ENCODE assay signal across 1 cellular context in the genomic region with DNA sequence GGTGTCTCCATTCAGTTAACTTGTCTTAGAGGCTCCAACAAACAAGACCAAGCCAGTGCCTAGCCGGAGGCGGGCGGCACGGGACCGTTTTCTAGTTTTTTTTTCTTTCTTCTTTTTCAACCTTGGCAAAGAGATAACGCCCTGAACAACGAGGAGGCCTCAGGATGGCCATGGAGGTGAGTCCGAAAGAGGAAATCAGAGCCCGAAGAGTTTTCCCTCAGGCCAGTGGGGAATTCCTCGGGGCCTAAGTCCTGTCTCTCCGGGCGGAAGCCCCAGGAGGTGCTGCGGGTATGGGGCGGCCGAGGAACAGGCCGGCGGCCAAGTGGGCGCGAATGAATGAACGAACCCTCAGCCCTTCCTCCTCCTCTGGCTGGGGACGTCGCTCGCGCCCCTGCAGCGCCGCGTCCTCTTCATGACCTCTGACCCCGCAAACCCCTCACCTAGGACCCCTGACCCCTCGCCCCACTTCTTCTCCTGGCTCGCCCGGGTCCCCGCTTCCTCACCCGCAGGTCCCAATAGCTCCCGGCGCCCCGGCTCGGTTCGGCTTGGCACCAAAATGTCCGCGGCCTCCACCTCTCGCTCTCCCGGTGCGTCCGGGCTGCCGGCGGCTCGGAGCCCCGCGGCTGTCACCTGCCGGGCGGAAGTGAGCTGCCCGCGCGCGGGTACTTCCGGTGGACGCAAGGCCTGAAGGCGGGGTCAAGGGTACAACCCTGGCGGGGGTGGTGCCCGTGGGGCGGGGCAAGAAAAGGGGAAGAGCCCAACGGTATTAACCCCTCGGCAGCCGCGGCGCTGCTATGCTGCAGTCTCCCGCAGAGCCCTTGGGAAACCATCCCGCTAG.
TF ChIP-seq lines count a peak whose summit lies in the region.

A gene (minus strand): TSS at position 650 of the 838 bp plus-strand sequence. CDS start 21,327 bp downstream, outside the sequence.

TF ChIP-seq in HepG2, 621 proteins besides CTCF, POLR2A, EP300 and RAD21 (continued from another document and continues in another):
- TF ChIP-seq, protein P1, sequence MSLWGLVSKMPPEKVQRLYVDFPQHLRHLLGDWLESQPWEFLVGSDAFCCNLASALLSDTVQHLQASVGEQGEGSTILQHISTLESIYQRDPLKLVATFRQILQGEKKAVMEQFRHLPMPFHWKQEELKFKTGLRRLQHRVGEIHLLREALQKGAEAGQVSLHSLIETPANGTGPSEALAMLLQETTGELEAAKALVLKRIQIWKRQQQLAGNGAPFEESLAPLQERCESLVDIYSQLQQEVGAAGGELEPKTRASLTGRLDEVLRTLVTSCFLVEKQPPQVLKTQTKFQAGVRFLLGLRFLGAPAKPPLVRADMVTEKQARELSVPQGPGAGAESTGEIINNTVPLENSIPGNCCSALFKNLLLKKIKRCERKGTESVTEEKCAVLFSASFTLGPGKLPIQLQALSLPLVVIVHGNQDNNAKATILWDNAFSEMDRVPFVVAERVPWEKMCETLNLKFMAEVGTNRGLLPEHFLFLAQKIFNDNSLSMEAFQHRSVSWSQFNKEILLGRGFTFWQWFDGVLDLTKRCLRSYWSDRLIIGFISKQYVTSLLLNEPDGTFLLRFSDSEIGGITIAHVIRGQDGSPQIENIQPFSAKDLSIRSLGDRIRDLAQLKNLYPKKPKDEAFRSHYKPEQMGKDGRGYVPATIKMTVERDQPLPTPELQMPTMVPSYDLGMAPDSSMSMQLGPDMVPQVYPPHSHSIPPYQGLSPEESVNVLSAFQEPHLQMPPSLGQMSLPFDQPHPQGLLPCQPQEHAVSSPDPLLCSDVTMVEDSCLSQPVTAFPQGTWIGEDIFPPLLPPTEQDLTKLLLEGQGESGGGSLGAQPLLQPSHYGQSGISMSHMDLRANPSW (CRISPR knock-in tag; IDR thresholded peaks at IDR 0.05; ENCODE audit: borderline replicate concordance), result 0 out of 2 replicates have a peak, but pooled peaks have one; percentile 39
- peak; percentile 74 for TF ChIP-seq DR1 (CRISPR knock-in tag; IDR thresholded peaks at IDR 0.05)
- no peak for TF ChIP-seq ZNF510 (CRISPR knock-in tag; IDR thresholded peaks at IDR 0.05; ENCODE audit: low read depth)
- peak; percentile 67; the same call in 1 of the 2 replicates for TF ChIP-seq YEATS4 (CRISPR knock-in tag; IDR thresholded peaks at IDR 0.05; ENCODE audit: borderline replicate concordance)
- TF ChIP-seq ZSCAN30 (CRISPR knock-in tag; IDR thresholded peaks at IDR 0.05), result peak; percentile 62; the same call in 1 of the 2 replicates
- TF ChIP-seq ESRRA (CRISPR knock-in tag; IDR thresholded peaks at IDR 0.05; ENCODE audit: low read depth), result peak; percentile 59; the same call in 1 of the 2 replicates
- 0 out of 2 replicates have a peak, but pooled peaks have one; percentile 24 for TF ChIP-seq CBFB (CRISPR knock-in tag; IDR thresholded peaks at IDR 0.05)
- no peak for TF ChIP-seq ZSCAN22 (CRISPR knock-in tag; IDR thresholded peaks at IDR 0.05)
- TF ChIP-seq ZNF614 (CRISPR knock-in tag; IDR thresholded peaks at IDR 0.05; ENCODE audit: borderline replicate concordance), result no peak
- TF ChIP-seq, protein P2, sequence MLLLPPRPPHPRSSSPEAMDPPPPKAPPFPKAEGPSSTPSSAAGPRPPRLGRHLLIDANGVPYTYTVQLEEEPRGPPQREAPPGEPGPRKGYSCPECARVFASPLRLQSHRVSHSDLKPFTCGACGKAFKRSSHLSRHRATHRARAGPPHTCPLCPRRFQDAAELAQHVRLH (CRISPR knock-in tag; IDR thresholded peaks at IDR 0.05; ENCODE audit: borderline replicate concordance, low read depth), result 0 out of 2 replicates have a peak, but pooled peaks have one; percentile 57
- no peak for TF ChIP-seq ZNF543 (CRISPR knock-in tag; IDR thresholded peaks at IDR 0.05)
- TF ChIP-seq PHF8 (CRISPR knock-in tag; IDR thresholded peaks at IDR 0.05), result peak; percentile 85
- peak; percentile 78; the same call in 1 of the 2 replicates for TF ChIP-seq ZNF160 (CRISPR knock-in tag; IDR thresholded peaks at IDR 0.05)
- TF ChIP-seq NR2F1 (CRISPR knock-in tag; IDR thresholded peaks at IDR 0.05), result peak; percentile 34 to 83; a peak in 3 of 4 replicates
- no peak for TF ChIP-seq HOXA7 (CRISPR knock-in tag; IDR thresholded peaks at IDR 0.05)
- TF ChIP-seq ZSCAN12 (CRISPR knock-in tag; IDR thresholded peaks at IDR 0.05), result 0 out of 2 replicates have a peak, but pooled peaks have one; percentile 64
- TF ChIP-seq ZFP82 (CRISPR knock-in tag; IDR thresholded peaks at IDR 0.05; ENCODE audit: borderline replicate concordance), result no peak
- TF ChIP-seq, protein P3, sequence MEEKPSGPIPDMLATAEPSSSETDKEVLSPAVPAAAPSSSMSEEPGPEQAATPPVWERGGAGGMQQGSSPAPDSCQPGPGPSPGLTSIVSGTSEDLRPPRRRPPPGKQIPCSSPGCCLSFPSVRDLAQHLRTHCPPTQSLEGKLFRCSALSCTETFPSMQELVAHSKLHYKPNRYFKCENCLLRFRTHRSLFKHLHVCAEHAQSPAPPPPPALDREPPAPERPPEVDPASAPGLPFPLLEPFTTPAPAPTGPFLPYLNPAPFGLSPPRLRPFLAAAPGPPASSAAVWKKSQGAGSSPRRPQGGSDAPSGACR (CRISPR knock-in tag; IDR thresholded peaks at IDR 0.05), result peak; percentile 79; the same call in 1 of the 2 replicates
- TF ChIP-seq RARA (CRISPR knock-in tag; IDR thresholded peaks at IDR 0.05), result 0 out of 2 replicates have a peak, but pooled peaks have one; percentile 29
- peak; percentile 60; the same call in 1 of the 2 replicates for TF ChIP-seq ZNF766 (CRISPR knock-in tag; IDR thresholded peaks at IDR 0.05; ENCODE audit: borderline replicate concordance)
- peak; percentile 87 for TF ChIP-seq RBFOX2 (IDR thresholded peaks at IDR 0.05; ENCODE audit: low read depth, low read length)
- TF ChIP-seq TARDBP (CRISPR knock-in tag; IDR thresholded peaks at IDR 0.05), result peak; percentile 71; the same call in 1 of the 2 replicates
- no peak; the same call in 1 of the 2 replicates for TF ChIP-seq NFKBIZ (CRISPR knock-in tag; IDR thresholded peaks at IDR 0.05)
- no peak for TF ChIP-seq ZMYM4 (CRISPR knock-in tag; IDR thresholded peaks at IDR 0.05)
- no peak for TF ChIP-seq ZNF724P (CRISPR knock-in tag; IDR thresholded peaks at IDR 0.05; ENCODE audit: borderline replicate concordance)
- peak; percentile 79 for TF ChIP-seq SALL2 (CRISPR knock-in tag; IDR thresholded peaks at IDR 0.05)
- TF ChIP-seq, protein P4, sequence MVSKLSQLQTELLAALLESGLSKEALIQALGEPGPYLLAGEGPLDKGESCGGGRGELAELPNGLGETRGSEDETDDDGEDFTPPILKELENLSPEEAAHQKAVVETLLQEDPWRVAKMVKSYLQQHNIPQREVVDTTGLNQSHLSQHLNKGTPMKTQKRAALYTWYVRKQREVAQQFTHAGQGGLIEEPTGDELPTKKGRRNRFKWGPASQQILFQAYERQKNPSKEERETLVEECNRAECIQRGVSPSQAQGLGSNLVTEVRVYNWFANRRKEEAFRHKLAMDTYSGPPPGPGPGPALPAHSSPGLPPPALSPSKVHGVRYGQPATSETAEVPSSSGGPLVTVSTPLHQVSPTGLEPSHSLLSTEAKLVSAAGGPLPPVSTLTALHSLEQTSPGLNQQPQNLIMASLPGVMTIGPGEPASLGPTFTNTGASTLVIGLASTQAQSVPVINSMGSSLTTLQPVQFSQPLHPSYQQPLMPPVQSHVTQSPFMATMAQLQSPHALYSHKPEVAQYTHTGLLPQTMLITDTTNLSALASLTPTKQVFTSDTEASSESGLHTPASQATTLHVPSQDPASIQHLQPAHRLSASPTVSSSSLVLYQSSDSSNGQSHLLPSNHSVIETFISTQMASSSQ (IDR thresholded peaks at IDR 0.05; ENCODE audit: low read depth), result no peak; the same call in 1 of the 2 replicates
- TF ChIP-seq, protein P4 (CRISPR knock-in tag; IDR thresholded peaks at IDR 0.05; ENCODE audit: borderline replicate concordance), result peak; percentile 68; the same call in 1 of the 2 replicates
- TF ChIP-seq ATM (IDR thresholded peaks at IDR 0.05; ENCODE audit: borderline replicate concordance), result no peak
- peak; percentile 79; the same call in 1 of the 2 replicates for TF ChIP-seq KDM3A (CRISPR knock-in tag; IDR thresholded peaks at IDR 0.05; ENCODE audit: low read depth)
- peak; percentile 75; the same call in 1 of the 2 replicates for TF ChIP-seq RXRA (CRISPR knock-in tag; IDR thresholded peaks at IDR 0.05)
- no peak for TF ChIP-seq KDM5A (IDR thresholded peaks at IDR 0.05; ENCODE audit: borderline replicate concordance, low read length)
- TF ChIP-seq ZNF354B (CRISPR knock-in tag; IDR thresholded peaks at IDR 0.05), result no peak
- TF ChIP-seq, protein P5, sequence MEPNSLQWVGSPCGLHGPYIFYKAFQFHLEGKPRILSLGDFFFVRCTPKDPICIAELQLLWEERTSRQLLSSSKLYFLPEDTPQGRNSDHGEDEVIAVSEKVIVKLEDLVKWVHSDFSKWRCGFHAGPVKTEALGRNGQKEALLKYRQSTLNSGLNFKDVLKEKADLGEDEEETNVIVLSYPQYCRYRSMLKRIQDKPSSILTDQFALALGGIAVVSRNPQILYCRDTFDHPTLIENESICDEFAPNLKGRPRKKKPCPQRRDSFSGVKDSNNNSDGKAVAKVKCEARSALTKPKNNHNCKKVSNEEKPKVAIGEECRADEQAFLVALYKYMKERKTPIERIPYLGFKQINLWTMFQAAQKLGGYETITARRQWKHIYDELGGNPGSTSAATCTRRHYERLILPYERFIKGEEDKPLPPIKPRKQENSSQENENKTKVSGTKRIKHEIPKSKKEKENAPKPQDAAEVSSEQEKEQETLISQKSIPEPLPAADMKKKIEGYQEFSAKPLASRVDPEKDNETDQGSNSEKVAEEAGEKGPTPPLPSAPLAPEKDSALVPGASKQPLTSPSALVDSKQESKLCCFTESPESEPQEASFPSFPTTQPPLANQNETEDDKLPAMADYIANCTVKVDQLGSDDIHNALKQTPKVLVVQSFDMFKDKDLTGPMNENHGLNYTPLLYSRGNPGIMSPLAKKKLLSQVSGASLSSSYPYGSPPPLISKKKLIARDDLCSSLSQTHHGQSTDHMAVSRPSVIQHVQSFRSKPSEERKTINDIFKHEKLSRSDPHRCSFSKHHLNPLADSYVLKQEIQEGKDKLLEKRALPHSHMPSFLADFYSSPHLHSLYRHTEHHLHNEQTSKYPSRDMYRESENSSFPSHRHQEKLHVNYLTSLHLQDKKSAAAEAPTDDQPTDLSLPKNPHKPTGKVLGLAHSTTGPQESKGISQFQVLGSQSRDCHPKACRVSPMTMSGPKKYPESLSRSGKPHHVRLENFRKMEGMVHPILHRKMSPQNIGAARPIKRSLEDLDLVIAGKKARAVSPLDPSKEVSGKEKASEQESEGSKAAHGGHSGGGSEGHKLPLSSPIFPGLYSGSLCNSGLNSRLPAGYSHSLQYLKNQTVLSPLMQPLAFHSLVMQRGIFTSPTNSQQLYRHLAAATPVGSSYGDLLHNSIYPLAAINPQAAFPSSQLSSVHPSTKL (CRISPR knock-in tag; IDR thresholded peaks at IDR 0.05), result peak; percentile 75
- peak; percentile 87 for TF ChIP-seq POLR2G (IDR thresholded peaks at IDR 0.05; ENCODE audit: low read depth, low read length)
- 0 out of 2 replicates have a peak, but pooled peaks have one; percentile 55 for TF ChIP-seq HNRNPL (IDR thresholded peaks at IDR 0.05; ENCODE audit: low read depth, low read length)
- TF ChIP-seq FOXP1 (IDR thresholded peaks at IDR 0.05), result no peak
- no peak for TF ChIP-seq FOXP1 (CRISPR knock-in tag; IDR thresholded peaks at IDR 0.05)
- TF ChIP-seq, protein P6, sequence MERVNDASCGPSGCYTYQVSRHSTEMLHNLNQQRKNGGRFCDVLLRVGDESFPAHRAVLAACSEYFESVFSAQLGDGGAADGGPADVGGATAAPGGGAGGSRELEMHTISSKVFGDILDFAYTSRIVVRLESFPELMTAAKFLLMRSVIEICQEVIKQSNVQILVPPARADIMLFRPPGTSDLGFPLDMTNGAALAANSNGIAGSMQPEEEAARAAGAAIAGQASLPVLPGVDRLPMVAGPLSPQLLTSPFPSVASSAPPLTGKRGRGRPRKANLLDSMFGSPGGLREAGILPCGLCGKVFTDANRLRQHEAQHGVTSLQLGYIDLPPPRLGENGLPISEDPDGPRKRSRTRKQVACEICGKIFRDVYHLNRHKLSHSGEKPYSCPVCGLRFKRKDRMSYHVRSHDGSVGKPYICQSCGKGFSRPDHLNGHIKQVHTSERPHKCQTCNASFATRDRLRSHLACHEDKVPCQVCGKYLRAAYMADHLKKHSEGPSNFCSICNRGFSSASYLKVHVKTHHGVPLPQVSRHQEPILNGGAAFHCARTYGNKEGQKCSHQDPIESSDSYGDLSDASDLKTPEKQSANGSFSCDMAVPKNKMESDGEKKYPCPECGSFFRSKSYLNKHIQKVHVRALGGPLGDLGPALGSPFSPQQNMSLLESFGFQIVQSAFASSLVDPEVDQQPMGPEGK (CRISPR knock-in tag; IDR thresholded peaks at IDR 0.05), result peak; percentile 68; the same call in 1 of the 2 replicates
- TF ChIP-seq MAZ (IDR thresholded peaks at IDR 0.05; ENCODE audit: borderline replicate concordance, low read depth, low read length), result peak; percentile 55; the same call in 1 of the 2 replicates
- TF ChIP-seq MAZ (CRISPR knock-in tag; IDR thresholded peaks at IDR 0.05; ENCODE audit: low read depth), result no peak; the same call in 1 of the 2 replicates
- no peak for TF ChIP-seq NFIB (CRISPR knock-in tag; IDR thresholded peaks at IDR 0.05; ENCODE audit: borderline replicate concordance)
- peak; percentile 72 for TF ChIP-seq POLR2AphosphoS5 (IDR thresholded peaks at IDR 0.05; ENCODE audit: low read depth, low read length)
- peak; percentile 90 for TF ChIP-seq ZFX (CRISPR knock-in tag; IDR thresholded peaks at IDR 0.05; ENCODE audit: low read depth)
- no peak for TF ChIP-seq PHF21A (CRISPR knock-in tag; IDR thresholded peaks at IDR 0.05)
- peak; percentile 68; the same call in 1 of the 2 replicates for TF ChIP-seq SP5 (CRISPR knock-in tag; IDR thresholded peaks at IDR 0.05; ENCODE audit: borderline replicate concordance, low read depth)
